ENCODE assay signal across 9 cellular contexts in genomic region chr5:14440223-14440597, GRCh38.
DNase-seq lines count a peak whose midpoint lies in the region; ATAC-seq and TF ChIP-seq lines count a peak whose summit lies in the region.
"Had no signal": no experiment of that assay in that cellular context is flagged by ENCODE, and none has a peak within 500 bp of the region (broad histone marks: within the 10 kb centered on the region; RNA-seq: fewer than 3 reads in every experiment).

No MANE protein-coding gene starts in this region.

- H3K4me3 Mint-ChIP-seq in natural killer cell treated with Interleukin-12 subunit alpha and Interleukin-12 subunit beta and Interleukin-15 and Interleukin-18, amount 100 ng/mL, for 72 hours, result no peak overlapping the region
- H3K4me3 Mint-ChIP-seq: activated CD8-positive, alpha-beta T cell treated with anti-CD3 and anti-CD28 coated beads for 36 hours had no signal

- in situ Hi-C loops in astrocyte of the cerebellum (cut with HindIII; ENCODE audit: low sequenced_read_pairs), result no loop called here

- peaks cover 65% of the 10 kb centered on the region for H3K4me1 ChIP-seq in ACC112 (ENCODE audit: control insufficient read depth, insufficient read depth, low read length, unreplicated experiment)
- peaks cover 0 to 17% of the 10 kb centered on the region in 2 donors for H3K4me1 ChIP-seq in right atrium auricular region

- H3K9me3 ChIP-seq in right atrium auricular region, result no peaks in the 10 kb centered on the region

- peak overlapping the region; percentile 98 for H3K27ac ChIP-seq in ACC112 (ENCODE audit: low read depth, low read length)
- peak overlapping the region; percentile 69 to 77 for H3K27ac ChIP-seq in right atrium auricular region

- no peak for TF ChIP-seq CTCF in astrocyte of the cerebellum (IDR thresholded peaks at IDR 0.05; ENCODE audit: low read depth, low read length, missing control alignments)
- TF ChIP-seq CTCF in right atrium auricular region (IDR thresholded peaks at IDR 0.05), result no peak
- TF ChIP-seq CTCF in retinal pigment epithelial cell (conservative IDR thresholded peaks at IDR 0.05; ENCODE audit: low read depth, low read length), result no peak

- no peak overlapping the region for H3K27ac Mint-ChIP-seq in natural killer cell treated with Interleukin-12 subunit alpha and Interleukin-12 subunit beta and Interleukin-15 and Interleukin-18, amount 100 ng/mL, for 72 hours
- H3K27ac Mint-ChIP-seq: activated CD8-positive, alpha-beta T cell treated with anti-CD3 and anti-CD28 coated beads for 36 hours had no signal

- H3K36me3 ChIP-seq in ACC112 (ENCODE audit: insufficient read depth, low read length), result peaks cover 19% of the 10 kb centered on the region; the same call in 1 of the 2 replicates
- no peaks in the 10 kb centered on the region for H3K36me3 ChIP-seq in right atrium auricular region

- H3K9me3 Mint-ChIP-seq in natural killer cell treated with Interleukin-12 subunit alpha and Interleukin-12 subunit beta and Interleukin-15 and Interleukin-18, amount 100 ng/mL, for 72 hours, result no peaks in the 10 kb centered on the region

- peak overlapping the region; percentile 80 for H3K4me3 ChIP-seq in ACC112 (ENCODE audit: low read depth, low read length)
- H3K4me3 ChIP-seq in astrocyte of the cerebellum (ENCODE audit: low read depth, low read length), result peak overlapping the region; percentile 45
- H3K4me3 ChIP-seq in right atrium auricular region, result peak overlapping the region; percentile 39 to 52
- H3K4me3 ChIP-seq in retinal pigment epithelial cell (ENCODE audit: low read length), result peak overlapping the region; percentile 51

- H3K27me3 Mint-ChIP-seq in natural killer cell treated with Interleukin-12 subunit alpha and Interleukin-12 subunit beta and Interleukin-15 and Interleukin-18, amount 100 ng/mL, for 72 hours, result no peaks in the 10 kb centered on the region

- DNase-seq in astrocyte of the cerebellum (ENCODE audit: low read depth) (no peak), right atrium auricular region (ENCODE audit: low spot score) (no peak), retinal pigment epithelial cell (ENCODE audit: low read depth) (no peak), LoVo (ENCODE audit: low spot score) (no peak), NCI-H2107 treated with DMSO at 0.1 percent for 48 hours (lab: John Stamatoyannopoulos, UW; ENCODE audit: unreplicated experiment) (no peak)
- no peak for DNase-seq in natural killer cell treated with Interleukin-12 subunit alpha and Interleukin-12 subunit beta and Interleukin-15 and Interleukin-18, amount 100 ng/mL, for 72 hours (ENCODE audit: low spot score)
- DNase-seq: activated CD8-positive, alpha-beta T cell treated with anti-CD3 and anti-CD28 coated beads for 36 hours had no signal

- H3K27me3 ChIP-seq in ACC112 (ENCODE audit: insufficient read depth, low read length), result no peaks in the 10 kb centered on the region
- no peaks in the 10 kb centered on the region for H3K27me3 ChIP-seq in right atrium auricular region

- H3K36me3 Mint-ChIP-seq in natural killer cell treated with Interleukin-12 subunit alpha and Interleukin-12 subunit beta and Interleukin-15 and Interleukin-18, amount 100 ng/mL, for 72 hours, result no peaks in the 10 kb centered on the region

- H3K4me1 Mint-ChIP-seq in natural killer cell treated with Interleukin-12 subunit alpha and Interleukin-12 subunit beta and Interleukin-15 and Interleukin-18, amount 100 ng/mL, for 72 hours (ENCODE audit: low read depth in 2 of 2), result peaks cover 8 to 15% of the 10 kb centered on the region in 2 donors

- H3K79me2 ChIP-seq in ACC112 (ENCODE audit: control insufficient read depth, insufficient read depth, low read length, unreplicated experiment), result peaks cover 78% of the 10 kb centered on the region

- H2AFZ ChIP-seq in ACC112 (ENCODE audit: low read length, unreplicated experiment), result no peak overlapping the region

- no peak for ATAC-seq in natural killer cell treated with Interleukin-12 subunit alpha and Interleukin-12 subunit beta and Interleukin-15 and Interleukin-18, amount 100 ng/mL, for 72 hours
- no peak for ATAC-seq in HG02610 (IDR thresholded peaks at IDR 0.05; ENCODE audit: unreplicated experiment)
- ATAC-seq: activated CD8-positive, alpha-beta T cell treated with anti-CD3 and anti-CD28 coated beads for 36 hours had no signal
